ENCODE assay signal across 8 cellular contexts in genomic region chr1:196608401-196609113, GRCh38. TPM values are rescaled to one million over a fixed set of nuclear protein-coding genes. Genes with fewer than 3 reads are reported as not detected.
A peak's percentile ranks its signal among the peaks of the same experiment; 100 is the strongest.
DNase-seq lines count a peak whose midpoint lies in the region; ATAC-seq and TF ChIP-seq lines count a peak whose summit lies in the region.

Gene KCNT2, minus strand, starts transcription at chr1:196608440. Its CDS starts 131 bp downstream, at chr1:196608309.

- intact Hi-C loops in cardiac septum (cut with DNase I), result loop anchor here (5.0 kb wide), 1 partner anchor 44 kb away; the partner anchor contains the start of gene CFH

- ATAC-seq in GM18909 (IDR thresholded peaks at IDR 0.05; ENCODE audit: poor library complexity, unreplicated experiment), result peak; percentile 32
- ATAC-seq in activated naive CD8-positive, alpha-beta T cell treated with anti-CD3 and anti-CD28 coated beads, Interleukin-2, amount 50 U/mL, for 24 hours, result peak; percentile 15
- ATAC-seq in GM18517 (IDR thresholded peaks at IDR 0.05; ENCODE audit: unreplicated experiment), result no peak
- no peak for ATAC-seq in HG02884 (IDR thresholded peaks at IDR 0.05; ENCODE audit: unreplicated experiment)

- peaks cover 10% of the 10 kb centered on the region for H3K9me3 Mint-ChIP-seq in activated naive CD8-positive, alpha-beta T cell treated with anti-CD3 and anti-CD28 coated beads, Interleukin-2, amount 50 U/mL, for 24 hours
- no peaks in the 10 kb centered on the region for H3K9me3 Mint-ChIP-seq in osteocyte (ENCODE audit: unreplicated experiment)

- H3K27ac Mint-ChIP-seq in activated naive CD8-positive, alpha-beta T cell treated with anti-CD3 and anti-CD28 coated beads, Interleukin-2, amount 50 U/mL, for 24 hours, result no peak within 1 kb of the TSS
- peak within 1 kb of the TSS; percentile 91 for H3K27ac Mint-ChIP-seq in osteocyte (ENCODE audit: unreplicated experiment)

- peaks cover 29% of the 10 kb centered on the region for H3K27me3 Mint-ChIP-seq in activated naive CD8-positive, alpha-beta T cell treated with anti-CD3 and anti-CD28 coated beads, Interleukin-2, amount 50 U/mL, for 24 hours
- peaks cover 3% of the 10 kb centered on the region for H3K27me3 Mint-ChIP-seq in osteocyte (ENCODE audit: unreplicated experiment)

- DNase-seq in NCI-H146 treated with DMSO at 0.1 percent for 48 hours (lab: John Stamatoyannopoulos, UW; ENCODE audit: unreplicated experiment) (peak; percentile 87), cardiac septum (ENCODE audit: low spot score) (peak; percentile 74), osteocyte (ENCODE audit: extremely low spot score, unreplicated experiment) (peak; percentile 89), MV-4-11 (lab: John Stamatoyannopoulos, UW) (no peak)
- DNase-seq in activated naive CD8-positive, alpha-beta T cell treated with anti-CD3 and anti-CD28 coated beads, Interleukin-2, amount 50 U/mL, for 24 hours, result no peak

- peak within 1 kb of the TSS; percentile 59 for H3K4me3 Mint-ChIP-seq in activated naive CD8-positive, alpha-beta T cell treated with anti-CD3 and anti-CD28 coated beads, Interleukin-2, amount 50 U/mL, for 24 hours
- H3K4me3 Mint-ChIP-seq in osteocyte (ENCODE audit: unreplicated experiment), result peak within 1 kb of the TSS; percentile 98

- no peaks in the 10 kb centered on the region for H3K36me3 Mint-ChIP-seq in activated naive CD8-positive, alpha-beta T cell treated with anti-CD3 and anti-CD28 coated beads, Interleukin-2, amount 50 U/mL, for 24 hours (ENCODE audit: low read depth)
- H3K36me3 Mint-ChIP-seq in osteocyte (ENCODE audit: unreplicated experiment), result peaks cover 6% of the 10 kb centered on the region

- no peak for TF ChIP-seq CTCF in osteocyte (IDR thresholded peaks at IDR 0.05)

- H3K4me1 Mint-ChIP-seq in activated naive CD8-positive, alpha-beta T cell treated with anti-CD3 and anti-CD28 coated beads, Interleukin-2, amount 50 U/mL, for 24 hours, result peaks cover 2% of the 10 kb centered on the region
- H3K4me1 Mint-ChIP-seq in osteocyte (ENCODE audit: unreplicated experiment), result peaks cover 24% of the 10 kb centered on the region

RNA-seq across cellular contexts. Expression of gene KCNT2, which starts in this region (rescaled TPM):
- total RNA-seq in cardiac septum, result 2.1 TPM
- total RNA-seq in osteocyte, result 26.2 TPM in 2 replicates

Comparison
In these comparisons a context has a peak if more than half of its experiments do, and no peak if none do; other contexts are left out.
1. ATAC-seq: peak in GM18909 (single experiment) and activated naive CD8-positive, alpha-beta T cell treated with anti-CD3 and anti-CD28 coated beads, Interleukin-2, amount 50 U/mL, for 24 hours (single experiment); none in GM18517 (single experiment) and HG02884 (single experiment).
2. DNase-seq: peak in NCI-H146 treated with DMSO at 0.1 percent for 48 hours (single experiment), cardiac septum (single experiment) and osteocyte (single experiment); none in activated naive CD8-positive, alpha-beta T cell treated with anti-CD3 and anti-CD28 coated beads, Interleukin-2, amount 50 U/mL, for 24 hours (single experiment) and MV-4-11 (single experiment).